9 cellular contexts compared by ENCODE assay signal in genomic region chr21:31347435-31348032, GRCh38. TPM values are rescaled to one million over a fixed set of nuclear protein-coding genes. Genes with fewer than 3 reads are reported as not detected.
DNase-seq lines count a peak whose midpoint lies in the region; ATAC-seq, FAIRE-seq and TF ChIP-seq lines count a peak whose summit lies in the region.
"Had no signal": no experiment of that assay in that cellular context is flagged by ENCODE, and none has a peak within 500 bp of the region (broad histone marks: within the 10 kb centered on the region; RNA-seq: fewer than 3 reads in every experiment).

No MANE protein-coding gene starts in this region.

- no peaks in the 10 kb centered on the region; the same call in 1 of the 2 replicates for H3K4me1 ChIP-seq in BE2C

- H3K9me3 ChIP-seq in BE2C (no peaks in the 10 kb centered on the region), WERI-Rb-1 (ENCODE audit: severe bottlenecking) (no peaks in the 10 kb centered on the region)
- H3K9me3 ChIP-seq: thoracic aorta had no signal

- DNase-seq in BE2C (peak; percentile 33), HuH-7 (ENCODE audit: low spot score) (peak; percentile 50), WERI-Rb-1 (no peak), left kidney (ENCODE audit: low read depth, low spot score) (peak; percentile 63), GM12892 (ENCODE audit: insufficient read length) (no peak), GM10266 (ENCODE audit: extremely low spot score) (no peak), NCI-H1436 (lab: John Stamatoyannopoulos, UW) (no peak)

- TF ChIP-seq POLR2A in GM12892 (IDR thresholded peaks at IDR 0.05; ENCODE audit: low read depth, low read length), result no peak

- ATAC-seq in HG03342 (IDR thresholded peaks at IDR 0.05; ENCODE audit: unreplicated experiment), result no peak

- H3K27ac ChIP-seq in WERI-Rb-1, result no peak overlapping the region
- H3K27ac ChIP-seq: thoracic aorta had no signal

- H3K36me3 ChIP-seq in BE2C (no peaks in the 10 kb centered on the region), WERI-Rb-1 (no peaks in the 10 kb centered on the region)
- H3K36me3 ChIP-seq: thoracic aorta had no signal

- peak; percentile 76 for TF ChIP-seq CTCF in BE2C (IDR thresholded peaks at IDR 0.05; ENCODE audit: low read depth, low read length)
- peak; percentile 64 for TF ChIP-seq CTCF in WERI-Rb-1 (IDR thresholded peaks at IDR 0.05; ENCODE audit: low read depth, low read length)
- TF ChIP-seq CTCF in GM10266 (IDR thresholded peaks at IDR 0.05; ENCODE audit: control insufficient read depth, insufficient read depth, low read depth, missing control alignments), result no peak

- no peak for FAIRE-seq in GM12892 (lab: Jason Lieb, UNC)

- H3K4me3 ChIP-seq in BE2C (ENCODE audit: low read depth, low read length), result no peak overlapping the region
- no peak overlapping the region for H3K4me3 ChIP-seq in WERI-Rb-1 (ENCODE audit: low read depth, low read length)
- H3K4me3 ChIP-seq: thoracic aorta had no signal

- H3K27me3 ChIP-seq in BE2C (peaks cover 34% of the 10 kb centered on the region), WERI-Rb-1 (ENCODE audit: insufficient read depth, low read depth, severe bottlenecking) (no peaks in the 10 kb centered on the region)

RNA-seq across cellular contexts. Expression of gene TIAM1, which starts 3.5 kb away (rescaled TPM):
- 31.1 TPM for polyA plus RNA-seq in BE2C (2012; ENCODE audit: insufficient read depth, insufficient read length, low read depth)
- polyA plus RNA-seq in GM12892 (2012; ENCODE audit: missing spikeins), result 2.6 TPM

Comparison
In these comparisons a context has a peak if more than half of its experiments do, and no peak if none do; other contexts are left out.
1. DNase-seq: peak in BE2C (single experiment), HuH-7 (single experiment) and left kidney (single experiment); none in WERI-Rb-1 (single experiment), GM12892 (single experiment), GM10266 (single experiment) and NCI-H1436 (single experiment).